ENCODE assay signal across 8 cellular contexts in genomic region chr1:100353073-100353801, GRCh38. TPM values are rescaled to one million over a fixed set of nuclear protein-coding genes. Genes with fewer than 3 reads are reported as not detected.
DNase-seq lines count a peak whose midpoint lies in the region; ATAC-seq and TF ChIP-seq lines count a peak whose summit lies in the region.

No MANE protein-coding gene starts in this region.

- no peak for TF ChIP-seq CTCF in osteocyte (IDR thresholded peaks at IDR 0.05)

- no peaks in the 10 kb centered on the region for H3K27me3 Mint-ChIP-seq in osteocyte (ENCODE audit: unreplicated experiment)

- H3K4me1 Mint-ChIP-seq in osteocyte (ENCODE audit: unreplicated experiment), result peaks cover 31% of the 10 kb centered on the region

- DNase-seq in NCI-H2107 treated with DMSO at 0.1 percent for 48 hours (lab: John Stamatoyannopoulos, UW; ENCODE audit: unreplicated experiment) (peak; percentile 9), NCI-H2107 (lab: John Stamatoyannopoulos, UW) (no peak), NOMO-1 treated with dmso at 0.1 percent for 144 hours (lab: John Stamatoyannopoulos, UW; ENCODE audit: unreplicated experiment) (peak; percentile 30), globus pallidus (ENCODE audit: low spot score) (peak; percentile 31), osteocyte (ENCODE audit: extremely low spot score, unreplicated experiment) (no peak), KG1 (lab: John Stamatoyannopoulos, UW) (no peak)
- peak; percentile 32 for DNase-seq in activated T-helper 9 cell treated with anti-CD3 and anti-CD28 coated beads, Interleukin-2, amount 50 U/mL, for 16 hours (ENCODE audit: low read depth)

- ATAC-seq in HG02798 (IDR thresholded peaks at IDR 0.05; ENCODE audit: poor library complexity, unreplicated experiment), result peak; percentile 28

- H3K4me3 Mint-ChIP-seq in osteocyte (ENCODE audit: unreplicated experiment), result peak overlapping the region; percentile 92

- H3K9me3 Mint-ChIP-seq in osteocyte (ENCODE audit: unreplicated experiment), result no peaks in the 10 kb centered on the region

- no peaks in the 10 kb centered on the region for H3K36me3 Mint-ChIP-seq in osteocyte (ENCODE audit: unreplicated experiment)

- peak overlapping the region; percentile 83 for H3K27ac Mint-ChIP-seq in osteocyte (ENCODE audit: unreplicated experiment)

RNA-seq across cellular contexts. Expression of gene CDC14A, which starts 0.9 kb away (rescaled TPM):
- total RNA-seq in osteocyte, result 2.8 and 3.9 TPM in 2 replicates

Comparison
In these comparisons a context has a peak if more than half of its experiments do, and no peak if none do; other contexts are left out.
1. DNase-seq: peak in NCI-H2107 treated with DMSO at 0.1 percent for 48 hours (single experiment), NOMO-1 treated with dmso at 0.1 percent for 144 hours (single experiment), activated T-helper 9 cell treated with anti-CD3 and anti-CD28 coated beads, Interleukin-2, amount 50 U/mL, for 16 hours (single experiment) and globus pallidus (single experiment); none in NCI-H2107 (single experiment), osteocyte (single experiment) and KG1 (single experiment).